In the genomic region with DNA sequence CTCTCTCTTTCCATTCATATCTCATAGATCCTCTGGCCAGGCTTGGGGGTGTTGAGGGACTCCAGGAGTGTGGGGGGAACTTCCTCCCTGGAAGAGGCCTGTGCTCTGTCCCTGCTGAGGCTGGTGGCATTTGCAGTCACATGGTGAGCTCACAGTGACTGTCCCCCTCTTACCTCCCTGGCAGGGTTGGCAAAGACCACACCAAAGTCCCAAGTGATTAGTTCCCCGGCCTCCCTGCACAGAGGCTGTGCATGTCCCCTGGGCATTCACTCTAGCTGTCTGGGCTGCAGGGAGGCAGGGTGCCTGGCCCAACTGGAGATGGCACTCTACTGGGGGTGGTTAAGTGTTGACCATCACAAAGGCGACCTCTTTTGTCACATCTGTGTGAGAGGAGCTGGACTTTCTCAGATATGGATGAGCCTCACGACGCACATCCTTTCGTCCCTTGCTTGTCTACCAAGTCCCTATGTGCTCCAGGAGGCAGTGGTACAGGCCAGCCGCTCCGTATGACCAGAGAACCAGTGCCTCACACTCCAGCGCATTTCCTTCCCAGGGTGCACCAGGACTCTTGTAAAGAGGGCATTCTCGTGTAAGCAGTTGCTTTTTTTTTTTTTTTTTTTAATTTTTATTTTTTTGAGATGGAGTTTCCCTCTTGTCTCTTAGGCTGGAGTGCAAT, we compare ENCODE assay signal across 16 cellular contexts.
"Had no signal": no experiment of that assay in that cellular context is flagged by ENCODE, and none has a peak within 500 bp of the region (broad histone marks: within the 10 kb centered on the region; RNA-seq: fewer than 3 reads in every experiment).

No MANE protein-coding gene starts in this region.

- H3K4me3 ChIP-seq: pancreas, tibial nerve had no signal

- H3K27me3 ChIP-seq: pancreas, tibial nerve had no signal

- H3K4me3 Mint-ChIP-seq: memory B cell, nephron had no signal

- H3K27me3 Mint-ChIP-seq: brain, memory B cell had no signal

- H3K4me1 Mint-ChIP-seq: nephron had no signal

- H3K9me3 ChIP-seq: pancreas, tibial nerve had no signal

- DNase-seq: activated CD4-positive, alpha-beta T cell treated with anti-CD3 and anti-CD28 coated beads, Interleukin-2, amount 50 U/mL, for 4 hours; activated CD4-positive, CD25-positive, alpha-beta regulatory T cell treated with anti-CD3 and anti-CD28 coated beads, Interleukin-2, amount 50 U/mL, for 72 hours; activated effector memory CD4-positive, alpha-beta T cell treated with anti-CD3 and anti-CD28 coated beads, Interleukin-2, amount 50 U/mL, for 16 hours; activated T-cell treated with anti-CD3 and anti-CD28 coated beads, Interleukin-2, amount 50 U/mL, for 1 hour; amniotic stem cell; retina; small intestine; T-helper 2 cell had no signal

- H3K9me3 Mint-ChIP-seq: activated naive CD4-positive, alpha-beta T cell treated with anti-CD3 and anti-CD28 coated beads, Interleukin-2, amount 50 U/mL, for 72 hours; brain; memory B cell; nephron had no signal

- ATAC-seq: activated naive CD4-positive, alpha-beta T cell treated with anti-CD3 and anti-CD28 coated beads, Interleukin-2, amount 50 U/mL, for 72 hours; esophagus mucosa; left colon; pancreas had no signal

- H3K36me3 ChIP-seq: pancreas had no signal

- H3K36me3 Mint-ChIP-seq: activated naive CD4-positive, alpha-beta T cell treated with anti-CD3 and anti-CD28 coated beads, Interleukin-2, amount 50 U/mL, for 72 hours; brain had no signal

- H3K27ac ChIP-seq: pancreas had no signal

- H3K27ac Mint-ChIP-seq: memory B cell, nephron had no signal
